ENCODE assay signal across 8 cellular contexts in the genomic region with DNA sequence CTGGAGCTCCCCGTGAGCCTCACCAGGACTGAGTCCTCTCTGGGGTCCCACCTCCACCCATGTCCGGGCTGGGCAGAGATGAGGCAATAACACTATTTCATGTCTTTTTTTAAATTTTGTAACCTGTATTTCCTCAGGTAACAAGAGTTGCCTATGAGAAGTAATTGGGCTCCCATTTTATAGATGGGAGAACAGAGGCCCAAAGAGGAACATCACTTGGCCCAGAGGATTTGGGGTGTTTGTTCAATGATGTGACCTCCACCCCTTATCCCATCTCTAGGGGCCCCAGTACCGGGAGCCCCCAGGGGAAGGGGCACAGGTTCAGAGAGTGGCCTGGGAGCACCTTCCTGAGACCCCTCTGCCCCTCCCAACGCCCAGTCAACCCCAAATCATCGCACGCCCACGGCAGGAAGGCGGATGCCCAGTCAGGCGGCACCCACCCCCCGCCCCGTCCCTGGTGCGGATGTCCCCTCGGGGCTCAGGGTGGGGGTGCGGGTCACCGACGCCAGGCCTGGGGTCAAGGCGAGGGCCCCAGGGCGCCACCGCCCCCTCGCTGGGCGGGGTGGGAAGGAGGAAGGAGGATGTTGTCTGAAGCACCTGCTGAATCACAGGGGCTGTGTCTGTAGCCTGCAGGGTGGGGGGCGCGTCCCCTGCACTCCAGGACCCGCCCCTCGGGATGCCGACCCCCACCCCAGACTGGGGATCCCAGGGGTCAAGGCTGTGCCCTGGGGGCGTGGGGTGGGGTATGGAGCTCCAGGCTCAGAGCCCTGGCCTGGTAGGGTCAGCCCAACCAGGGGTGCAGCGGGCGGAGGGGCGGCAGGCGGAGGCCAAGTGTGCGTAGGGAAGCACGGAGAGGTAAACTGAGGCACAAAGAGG.
DNase-seq lines count a peak whose midpoint lies in the region; ATAC-seq and TF ChIP-seq lines count a peak whose summit lies in the region.

No MANE protein-coding gene starts in this region.

- TF ChIP-seq CTCF in fibroblast of pulmonary artery (IDR thresholded peaks at IDR 0.05; ENCODE audit: low read length, missing control alignments) = no peak

- ATAC-seq in GM19035 (IDR thresholded peaks at IDR 0.05; ENCODE audit: unreplicated experiment) = peak; percentile 10
- ATAC-seq in HG03354 (IDR thresholded peaks at IDR 0.05; ENCODE audit: poor library complexity, severe bottlenecking, unreplicated experiment) = peak; percentile 14

- H3K4me3 ChIP-seq in fibroblast of pulmonary artery (replicated peaks; ENCODE audit: low read depth, low read length) = peak overlapping the region; percentile 14

- peak; percentile 80 for DNase-seq in activated CD8-positive, alpha-beta memory T cell treated with anti-CD3 and anti-CD28 coated beads, Interleukin-2, amount 50 U/mL, for 48 hours
- DNase-seq in fibroblast of pulmonary artery (ENCODE audit: low read depth) (no peak), retina (peak; percentile 51), iPS-NIHi11 (ENCODE audit: low spot score) (no peak), AML-193 (lab: John Stamatoyannopoulos, UW) (no peak), NCI-H146 treated with DMSO at 0.1 percent for 48 hours (lab: John Stamatoyannopoulos, UW; ENCODE audit: unreplicated experiment) (no peak)

Comparison
In these comparisons a context has a peak if more than half of its experiments do, and no peak if none do; other contexts are left out.
1. DNase-seq: peak in activated CD8-positive, alpha-beta memory T cell treated with anti-CD3 and anti-CD28 coated beads, Interleukin-2, amount 50 U/mL, for 48 hours (single experiment) and retina (single experiment); none in fibroblast of pulmonary artery (single experiment), iPS-NIHi11 (single experiment), AML-193 (0 of 2) and NCI-H146 treated with DMSO at 0.1 percent for 48 hours (single experiment).